Comparison of ENCODE assay signal across 1 cellular context in the genomic region with DNA sequence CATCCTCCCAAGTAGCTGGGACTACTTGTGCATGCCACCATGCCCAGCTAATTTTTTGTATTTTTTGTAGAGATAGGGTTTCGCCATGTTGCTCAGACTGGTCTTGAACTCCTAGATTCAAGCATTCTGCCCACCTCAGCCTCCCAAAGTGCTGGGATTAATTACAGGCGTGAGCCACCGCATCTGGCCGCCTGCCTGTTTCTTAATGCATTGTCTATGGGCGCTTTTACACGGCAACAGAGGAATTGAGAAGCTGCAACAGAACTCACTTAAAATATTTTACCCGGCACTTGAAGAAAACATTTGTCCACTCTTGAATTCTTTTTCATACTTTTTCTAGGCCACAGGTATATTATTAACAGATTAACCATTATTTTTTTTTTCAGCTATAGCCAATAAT.
TF ChIP-seq lines count a peak whose summit lies in the region.

No MANE protein-coding gene starts in this region.

TF ChIP-seq in IMR-90, 13 proteins besides CTCF, POLR2A, EP300 and RAD21:
- TF ChIP-seq CEBPB (IDR thresholded peaks at IDR 0.05; ENCODE audit: low read depth, low read length) (no peak), SMC3 (IDR thresholded peaks at IDR 0.05; ENCODE audit: low read depth, low read length) (no peak)
